Comparison of ENCODE assay signal across 16 cellular contexts in the genomic region with DNA sequence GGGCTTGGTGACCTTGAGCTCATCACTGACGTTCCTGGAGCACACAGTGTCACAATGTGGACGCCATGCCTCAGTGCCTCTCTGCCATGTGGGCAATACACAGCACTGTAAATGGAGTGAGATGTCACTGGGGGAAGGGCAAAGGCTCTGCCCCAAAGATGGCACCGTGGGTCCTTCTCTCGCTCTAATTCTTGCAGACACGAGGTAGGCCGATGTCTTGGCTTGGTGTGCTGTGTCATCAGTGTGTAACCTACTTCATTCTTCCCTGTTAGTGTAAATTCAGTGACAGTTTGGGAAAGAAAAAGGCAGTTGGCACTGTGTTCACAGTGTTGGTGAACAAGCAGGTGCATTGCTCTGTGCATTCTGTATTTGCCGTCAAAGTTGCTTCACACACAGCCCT.
"Had no signal": no experiment of that assay in that cellular context is flagged by ENCODE, and none has a peak within 500 bp of the region (broad histone marks: within the 10 kb centered on the region; RNA-seq: fewer than 3 reads in every experiment).

No MANE protein-coding gene starts in this region.

- H3K4me3 ChIP-seq: left lung, lower lobe of right lung, pancreas, prostate gland, skin epidermis, stomach, thoracic aorta had no signal

- DNase-seq: dermis blood vessel endothelial cell; erythroblast; foreskin keratinocyte; immature natural killer cell; lower lobe of right lung; natural killer cell; stimulated activated CD4-positive, alpha-beta T cell treated with anti-CD3 and anti-CD28 coated beads, Interleukin-12 subunit alpha, Interleukin-12 subunit beta, amount 100 ng/mL, for 4 hours; stimulated activated naive CD4-positive, alpha-beta T cell; stomach; substantia nigra; trophoblast cell had no signal

- H3K27me3 ChIP-seq: pancreas had no signal

- H3K27ac ChIP-seq: foreskin keratinocyte, left lung, lower lobe of right lung, pancreas, prostate gland, skin epidermis, stomach, thoracic aorta had no signal

- H3K9me3 ChIP-seq: left lung, lower lobe of right lung, pancreas, prostate gland, stomach, thoracic aorta had no signal

- H3K36me3 ChIP-seq: left lung, lower lobe of right lung, pancreas, prostate gland, stomach, thoracic aorta had no signal

- H3K4me1 ChIP-seq: foreskin keratinocyte, left lung, lower lobe of right lung, pancreas, prostate gland, stomach had no signal
